1 cellular context compared by ENCODE assay signal in genomic region chr21:45452696-45453307, GRCh38.
TF ChIP-seq lines count a peak whose summit lies in the region.

No MANE protein-coding gene starts in this region.

TF ChIP-seq in K562, 482 proteins besides CTCF, POLR2A, EP300 and RAD21 (continued from another document):
- TF ChIP-seq HMBOX1 (IDR thresholded peaks at IDR 0.05) = no peak
- TF ChIP-seq NFRKB (IDR thresholded peaks at IDR 0.05; ENCODE audit: low read depth) = peak; percentile 65; the same call in 1 of the 2 replicates
TF ChIP-seq in K562: peak in this region for 3.
